In genomic region chr6:3122823-3123182, GRCh38 we compare ENCODE assay signal across 16 cellular contexts. TPM values are rescaled to one million over a fixed set of nuclear protein-coding genes. Genes with fewer than 3 reads are reported as not detected.
DNase-seq lines count a peak whose midpoint lies in the region; ATAC-seq, FAIRE-seq and TF ChIP-seq lines count a peak whose summit lies in the region.
"Had no signal": no experiment of that assay in that cellular context is flagged by ENCODE, and none has a peak within 500 bp of the region (broad histone marks: within the 10 kb centered on the region; RNA-seq: fewer than 3 reads in every experiment).

No MANE protein-coding gene starts in this region.

- H3K9ac ChIP-seq in H9 (ENCODE audit: extremely low read depth, insufficient read length, low read length) (no peak overlapping the region), H1 (replicated peaks in 1 of 4; ENCODE audit: extremely low read depth in 1 of 4, low read depth in 3 of 4, low read length in 3 of 4) (no peak overlapping the region), mesendoderm (ENCODE audit: low read length) (no peak overlapping the region)
- H3K9ac ChIP-seq: BLaER1 treated with 17β-estradiol and CSF1 and Interleukin-3, amounts not matched to agents 10 nM and 100 nM had no signal

- H3K18ac ChIP-seq in H9 (ENCODE audit: insufficient read length, low read depth, low read length), result no peak overlapping the region
- H3K18ac ChIP-seq in H1 (ENCODE audit: extremely low read depth, low read length), result no peak overlapping the region
- no peak overlapping the region for H3K18ac ChIP-seq in mesendoderm (ENCODE audit: low read length)

- CTCF ChIA-PET in H1 (lab: Charles Lee; ENCODE audit: partially characterized antibody), result interaction anchor here (0.5 to 5.3 kb wide), 21 partner anchors 15 to 652 kb away, joined by 3 to 29 read pairs (median 3); no protein-coding TSS in a partner anchor

- H3K79me2 ChIP-seq in H9 (ENCODE audit: insufficient read depth, low read length), result no peaks in the 10 kb centered on the region; the same call in 1 of the 2 replicates
- H3K79me2 ChIP-seq in H1 (ENCODE audit: control insufficient read depth in 1 of 2, insufficient read depth in 2 of 2, low read length in 2 of 2), result peaks cover 0 to 8% of the 10 kb centered on the region in 2 experiments; a peak in 2 of 4 replicates
- peaks cover 4% of the 10 kb centered on the region for H3K79me2 ChIP-seq in mesendoderm (ENCODE audit: control insufficient read depth, insufficient read depth, low read length)

- FAIRE-seq in H1 (lab: Jason Lieb, UNC), result no peak
- FAIRE-seq: G401.6, GM12891 had no signal

- intact Hi-C loops in spleen (cut with DNase I; ENCODE audit: low total_unique reads), result no loop called here

- no peaks in the 10 kb centered on the region for H3K27me3 Mint-ChIP-seq in H9 (ENCODE audit: low read depth)
- H3K27me3 Mint-ChIP-seq: B cell had no signal

- H3K9me3 ChIP-seq in H9 (ENCODE audit: control insufficient read depth, low read depth, low read length), result no peaks in the 10 kb centered on the region
- no peaks in the 10 kb centered on the region for H3K9me3 ChIP-seq in H1 (ENCODE audit: insufficient read depth in 2 of 2, low read depth in 1 of 2, low read length in 1 of 2)
- no peaks in the 10 kb centered on the region for H3K9me3 ChIP-seq in spleen
- H3K9me3 ChIP-seq: BLaER1 treated with 17β-estradiol and CSF1 and Interleukin-3, amounts not matched to agents 10 nM and 100 nM; HAP-1 had no signal

- H3K4me1 ChIP-seq in H9 (ENCODE audit: insufficient read depth, low read length) (no peaks in the 10 kb centered on the region), H1 (replicated peaks in 1 of 4; ENCODE audit: control insufficient read depth in 3 of 4, insufficient read depth in 4 of 4, low read length in 3 of 4) (peaks cover 0 to 7% (median 1%) of the 10 kb centered on the region in 4 experiments; a peak in 4 of 7 replicates), mesendoderm (ENCODE audit: control insufficient read depth, low read depth, low read length) (no peaks in the 10 kb centered on the region), spleen (peaks cover 3 to 33% (median 15%) of the 10 kb centered on the region in 6 donors)

- peaks cover 4 to 26% (median 6%) of the 10 kb centered on the region in 3 experiments; a peak in 6 of 7 replicates for H3K36me3 Mint-ChIP-seq in H9 (ENCODE audit: insufficient read depth in 1 of 3, low read depth in 3 of 3)
- H3K36me3 Mint-ChIP-seq: CD8-positive, alpha-beta T cell had no signal

- H3K4me1 Mint-ChIP-seq in H9, result peaks cover 9 to 14% of the 10 kb centered on the region in 2 experiments

- POLR2A ChIA-PET in H1 (lab: Charles Lee; ENCODE audit: partially characterized antibody), result interaction anchor here (1.5 kb wide), 1 partner anchor 20 kb away, joined by 4 read pairs; no protein-coding TSS in a partner anchor

- no peak overlapping the region for H3K4me2 ChIP-seq in H9 (ENCODE audit: insufficient read depth, insufficient read length, low read length)
- H3K4me2 ChIP-seq in H1 (ENCODE audit: insufficient read depth in 1 of 2, low read depth in 2 of 2, low read length in 2 of 2), result no peak overlapping the region
- H3K4me2 ChIP-seq in mesendoderm (ENCODE audit: low read length), result no peak overlapping the region
- H3K4me2 ChIP-seq: BLaER1 treated with 17β-estradiol and CSF1 and Interleukin-3, amounts not matched to agents 10 nM and 100 nM had no signal

- peaks cover 0 to 4% (median 2%) of the 10 kb centered on the region in 4 experiments; a peak in 2 of 8 replicates for H3K36me3 ChIP-seq in H1 (ENCODE audit: control insufficient read depth in 2 of 4, insufficient read depth in 4 of 4, low read length in 3 of 4)
- H3K36me3 ChIP-seq in mesendoderm (ENCODE audit: control insufficient read depth, insufficient read depth, low read length), result no peaks in the 10 kb centered on the region
- H3K36me3 ChIP-seq in spleen, result no peaks in the 10 kb centered on the region
- H3K36me3 ChIP-seq: BLaER1 treated with 17β-estradiol and CSF1 and Interleukin-3, amounts not matched to agents 10 nM and 100 nM; HAP-1 had no signal

- no CpG with 5 or more reads among the region's 9 CpGs for WGBS in H9 (ENCODE audit: extremely low coverage, insufficient read length, low lambda C conversion rate)
- WGBS in H1 (ENCODE audit: extremely low coverage in 1 of 2, insufficient coverage in 1 of 2, insufficient read length in 1 of 2, insufficient replicate concordance in 2 of 2, low coverage in 1 of 2, low lambda C conversion rate in 2 of 2, missing lambda C conversion rate in 1 of 2), 2 experiments, result 97% methylated on average over 9 of the region's 9 CpGs; no CpG with 5 or more reads in 1 of the 2 experiments
- WGBS in mesendoderm (ENCODE audit: extremely low coverage, insufficient coverage, low lambda C conversion rate), result no CpG with 5 or more reads among the region's 9 CpGs
- 90 to 97% (median 94%) methylated on average over 9 of the region's 9 CpGs for WGBS in spleen, 5 donors

- TF ChIP-seq POLR2A in H1 (IDR thresholded peaks at IDR 0.05; ENCODE audit: control extremely low read depth in 1 of 2, low read depth in 2 of 2, low read length in 2 of 2) (no peak), spleen (IDR thresholded peaks at IDR 0.05) (no peak)

- TF ChIP-seq EP300 in H1 (IDR thresholded peaks at IDR 0.05; ENCODE audit: borderline replicate concordance in 1 of 2, low read depth in 2 of 2, low read length in 2 of 2), result no peak

- H3K4ac ChIP-seq in H9 (ENCODE audit: low read depth, low read length) (no peak overlapping the region), H1 (replicated peaks; ENCODE audit: insufficient read length, low read depth, low read length) (no peak overlapping the region), mesendoderm (ENCODE audit: low read depth, low read length) (no peak overlapping the region)

- no peak overlapping the region for H4K91ac ChIP-seq in H9 (ENCODE audit: insufficient read length, low read depth, low read length)
- H4K91ac ChIP-seq in H1 (replicated peaks; ENCODE audit: insufficient read length, low read length), result peak overlapping the region; percentile 58

- no peak for DNase-seq in H9
- no peak for DNase-seq in H1 (ENCODE audit: low read depth in 1 of 2, low spot score in 2 of 2)
- no peak for DNase-seq in mesendoderm
- peak; percentile 46 for DNase-seq in spleen
- no peak for DNase-seq in DMS153 (lab: John Stamatoyannopoulos, UW)
- DNase-seq: 8988T; Calu3; CD8-positive, alpha-beta T cell; GOT3 had no signal

- no peaks in the 10 kb centered on the region for H3K79me1 ChIP-seq in H9 (ENCODE audit: insufficient read depth, low read depth, low read length, poor library complexity, severe bottlenecking)
- H3K79me1 ChIP-seq in H1 (ENCODE audit: low read depth, low read length), result no peaks in the 10 kb centered on the region
- peaks cover 4% of the 10 kb centered on the region for H3K79me1 ChIP-seq in mesendoderm (ENCODE audit: low read length)

- H3K4me3 Mint-ChIP-seq in H9, result no peak overlapping the region; a peak in 1 of 5 replicates
- H3K4me3 Mint-ChIP-seq: B cell; CD8-positive, alpha-beta T cell had no signal

- TF ChIP-seq RAD21 in H1 (IDR thresholded peaks at IDR 0.05 in 1 of 2, conservative IDR thresholded peaks at IDR 0.05 in 1 of 2; ENCODE audit: low read depth in 2 of 2, low read length in 2 of 2), result no peak

- no peak overlapping the region for H4K8ac ChIP-seq in H9 (replicated peaks; ENCODE audit: insufficient read length, low read depth, low read length)
- no peak overlapping the region for H4K8ac ChIP-seq in H1 (ENCODE audit: extremely low read depth, insufficient read depth, low read length)
- no peak overlapping the region for H4K8ac ChIP-seq in mesendoderm (ENCODE audit: low read depth, low read length)

- no peaks in the 10 kb centered on the region for H3K27me3 ChIP-seq in H9 (ENCODE audit: insufficient read depth, low read length)
- no peaks in the 10 kb centered on the region for H3K27me3 ChIP-seq in H1 (replicated peaks in 1 of 4; ENCODE audit: control insufficient read depth in 3 of 4, extremely low read depth in 1 of 4, insufficient read depth in 3 of 4, low read length in 3 of 4)
- H3K27me3 ChIP-seq in mesendoderm (ENCODE audit: insufficient read depth, low read length, poor library complexity), result no peaks in the 10 kb centered on the region
- H3K27me3 ChIP-seq in spleen (replicated peaks in 1 of 7), result no peaks in the 10 kb centered on the region
- H3K27me3 ChIP-seq: BLaER1 treated with 17β-estradiol and CSF1 and Interleukin-3, amounts not matched to agents 10 nM and 100 nM had no signal

- H3K14ac ChIP-seq in H9 (ENCODE audit: insufficient read depth, low read length) (no peak overlapping the region; the same call in 1 of the 2 replicates), H1 (ENCODE audit: insufficient read length) (no peak overlapping the region)

- peak overlapping the region in 1 of 3 experiments; percentile 44; a peak in 1 of 7 replicates for H3K27ac Mint-ChIP-seq in H9
- H3K27ac Mint-ChIP-seq: B cell; CD8-positive, alpha-beta T cell had no signal

- H3K56ac ChIP-seq in H9 (ENCODE audit: insufficient read length, low read depth, low read length), result no peak overlapping the region
- H3K56ac ChIP-seq in H1 (replicated peaks; ENCODE audit: insufficient read length, low read depth, low read length), result no peak overlapping the region
- H3K56ac ChIP-seq in mesendoderm (ENCODE audit: low read length), result no peak overlapping the region

- H2BK5ac ChIP-seq in H9 (ENCODE audit: insufficient read length, low read length), result no peak overlapping the region
- no peak overlapping the region for H2BK5ac ChIP-seq in H1 (ENCODE audit: low read depth, low read length)
- H2BK5ac ChIP-seq in mesendoderm (ENCODE audit: low read length), result no peak overlapping the region

- no peak overlapping the region for H4K5ac ChIP-seq in H9 (ENCODE audit: insufficient read length, low read depth, low read length)
- H4K5ac ChIP-seq in H1 (ENCODE audit: insufficient read length, low read depth, low read length), result no peak overlapping the region
- H4K5ac ChIP-seq in mesendoderm (ENCODE audit: low read length), result no peak overlapping the region

- H3K23me2 ChIP-seq in H9 (ENCODE audit: insufficient read length, low read depth, low read length, poor library complexity, severe bottlenecking), result no peaks in the 10 kb centered on the region
- H3K23me2 ChIP-seq in H1 (ENCODE audit: low read depth, low read length), result peaks cover 2% of the 10 kb centered on the region; the same call in 1 of the 2 replicates

- no peak overlapping the region for H3K4me3 ChIP-seq in H1 (ENCODE audit: extremely low read depth in 1 of 4, insufficient read depth in 2 of 4, low read depth in 3 of 4, low read length in 4 of 4)
- H3K4me3 ChIP-seq in mesendoderm (ENCODE audit: low read length), result no peak overlapping the region
- H3K4me3 ChIP-seq in spleen, result no peak overlapping the region
- H3K4me3 ChIP-seq: BLaER1 treated with 17β-estradiol and CSF1 and Interleukin-3, amounts not matched to agents 10 nM and 100 nM; HAP-1 had no signal

- H2BK12ac ChIP-seq in H9 (ENCODE audit: insufficient read length, low read depth, low read length), result no peak overlapping the region
- H2BK12ac ChIP-seq in H1 (ENCODE audit: low read depth, low read length), result peak overlapping the region; percentile 51; the same call in 1 of the 2 replicates

- H2AFZ ChIP-seq in H9 (ENCODE audit: low read length) (no peak overlapping the region), H1 (ENCODE audit: low read length) (no peak overlapping the region)

- H3K23ac ChIP-seq in H9 (ENCODE audit: insufficient read length, low read depth, low read length) (no peak overlapping the region), H1 (ENCODE audit: insufficient read length) (no peak overlapping the region), mesendoderm (ENCODE audit: low read length) (peak overlapping the region; percentile 75)

- H2BK20ac ChIP-seq in H9 (ENCODE audit: low read depth, low read length, poor library complexity, severe bottlenecking) (no peak overlapping the region), H1 (ENCODE audit: low read length) (no peak overlapping the region)

- no peak overlapping the region for H3T11ph ChIP-seq in H9 (ENCODE audit: low read length)

- ATAC-seq in GM21529 (IDR thresholded peaks at IDR 0.05; ENCODE audit: unreplicated experiment) (no peak), GM18867 (IDR thresholded peaks at IDR 0.05; ENCODE audit: unreplicated experiment) (no peak)
- ATAC-seq: CD8-positive, alpha-beta T cell had no signal

- no peak overlapping the region for H2AK5ac ChIP-seq in H9 (ENCODE audit: insufficient read length, low read length)
- H2AK5ac ChIP-seq in H1 (ENCODE audit: low read depth, low read length), result peak overlapping the region; percentile 61; the same call in 1 of the 2 replicates
- no peak overlapping the region for H2AK5ac ChIP-seq in mesendoderm (ENCODE audit: low read length)

- peak overlapping the region; percentile 55 for H3K27ac ChIP-seq in H9 (ENCODE audit: insufficient read length, low read depth, low read length)
- no peak overlapping the region for H3K27ac ChIP-seq in H1 (ENCODE audit: low read depth, low read length)
- H3K27ac ChIP-seq in mesendoderm (ENCODE audit: low read depth, low read length), result no peak overlapping the region
- H3K27ac ChIP-seq in spleen, result no peak overlapping the region
- H3K27ac ChIP-seq: BLaER1 treated with 17β-estradiol and CSF1 and Interleukin-3, amounts not matched to agents 10 nM and 100 nM had no signal

- H2BK120ac ChIP-seq in H9 (ENCODE audit: low read depth, low read length, poor library complexity, severe bottlenecking), result no peak overlapping the region
- H2BK120ac ChIP-seq in H1 (replicated peaks; ENCODE audit: low read depth, low read length), result no peak overlapping the region
- no peak overlapping the region for H2BK120ac ChIP-seq in mesendoderm (ENCODE audit: low read depth, low read length)

- TF ChIP-seq CTCF in H9 (conservative IDR thresholded peaks at IDR 0.05), result no peak
- no peak for TF ChIP-seq CTCF in H1 (IDR thresholded peaks at IDR 0.05; ENCODE audit: control extremely low read depth in 1 of 3, insufficient read depth in 1 of 3, low read depth in 1 of 3, low read length in 3 of 3)
- TF ChIP-seq CTCF in spleen (IDR thresholded peaks at IDR 0.05 in 8 of 11, conservative IDR thresholded peaks at IDR 0.05 in 3 of 11), result no peak

- no peak overlapping the region for H2BK15ac ChIP-seq in H9 (ENCODE audit: low read depth, low read length)
- no peak overlapping the region for H2BK15ac ChIP-seq in H1 (ENCODE audit: low read length)
- no peak overlapping the region for H2BK15ac ChIP-seq in mesendoderm (replicated peaks; ENCODE audit: low read depth)

- H4K20me1 ChIP-seq in H9 (ENCODE audit: control insufficient read depth, insufficient read depth, insufficient read length), result no peaks in the 10 kb centered on the region
- peaks cover 0 to 2% of the 10 kb centered on the region in 2 experiments for H4K20me1 ChIP-seq in H1 (replicated peaks in 1 of 2; ENCODE audit: control insufficient read depth in 1 of 2, insufficient read depth in 2 of 2, low read length in 2 of 2)
- H4K20me1 ChIP-seq: BLaER1 treated with 17β-estradiol and CSF1 and Interleukin-3, amounts not matched to agents 10 nM and 100 nM had no signal

- H3K9me3 Mint-ChIP-seq in H9, result no peaks in the 10 kb centered on the region
- H3K9me3 Mint-ChIP-seq: CD8-positive, alpha-beta T cell had no signal

RNA-seq across cellular contexts. Expression of gene BPHL, which starts 4.3 kb away (rescaled TPM):
- total RNA-seq in H9 (2021) (48.7 and 50.2 TPM in 2 replicates), spleen (10 to 100 TPM in 2 of 7 donors, 1 to 10 TPM in 5; 6.6 to 11.3 (median 9.2) TPM)
- total RNA-seq in H1 (2021; fragmentation: NEBNext Ultra II Directional; extraction: Animal tissue kit (Norgen Biotek cat#: 25700)), result 36.4 and 36.6 TPM in 2 replicates
- polyA plus RNA-seq in H1 (2011; rRNA removed) (21.8 and 24.4 TPM in 2 replicates), spleen (10 to 100 TPM in 2 of 3 donors, 1 to 10 TPM in 1; 8.7 to 11.0 (median 10.8) TPM)
- polyA plus RNA-seq in H1 (2011; cell fraction: cytosol; rRNA removed), result 30.2 TPM
- polyA plus RNA-seq in H1 (2011; cell fraction: nucleus; rRNA removed), result 25.8 TPM
- 38.7 to 44.5 TPM (median 39.5 TPM) in 4 replicates for polyA plus RNA-seq in H1 (2012, experiment 1 of 2)
- 19.9 TPM for polyA plus RNA-seq in H1 (2012, experiment 2 of 2)
- 38.8 TPM for polyA plus RNA-seq in H1 (2013, experiment 1 of 2)
- 35.0 TPM for polyA plus RNA-seq in H1 (2013, experiment 2 of 2)
- polyA minus RNA-seq in H1 (2011; rRNA and poly(A)+ RNA removed), result 17.2 and 21.9 TPM in 2 replicates
- 14.6 TPM for polyA minus RNA-seq in H1 (2011; cell fraction: cytosol; rRNA and poly(A)+ RNA removed)
- 29.6 TPM for polyA minus RNA-seq in H1 (2011; cell fraction: nucleus; rRNA and poly(A)+ RNA removed)
- polyA plus RNA-seq in mesendoderm (2013, experiment 1 of 2), result 22.4 TPM
- polyA plus RNA-seq in mesendoderm (2013, experiment 2 of 2), result 20.9 TPM

RNA-seq across cellular contexts. Expression of gene TUBB2A, which starts 34.5 kb away (rescaled TPM):
- total RNA-seq in H9 (2021) (258 and 268 TPM in 2 replicates), spleen (10 to 100 TPM in 3 of 7 donors, 1 to 10 TPM in 4; 4.3 to 13.7 (median 6.7) TPM)
- total RNA-seq in H1 (2021; fragmentation: NEBNext Ultra II Directional; extraction: Animal tissue kit (Norgen Biotek cat#: 25700)), result 330 and 349 TPM in 2 replicates
- polyA plus RNA-seq in H1 (2011; rRNA removed) (315 and 408 TPM in 2 replicates), spleen (1 to 10 TPM; 4.8 to 9.1 (median 7.5) TPM)
- polyA plus RNA-seq in H1 (2011; cell fraction: cytosol; rRNA removed), result 319 TPM
- polyA plus RNA-seq in H1 (2011; cell fraction: nucleus; rRNA removed), result 327 TPM
- polyA plus RNA-seq in H1 (2012, experiment 1 of 2), result 269 to 376 TPM (median 351 TPM) in 4 replicates
- polyA plus RNA-seq in H1 (2012, experiment 2 of 2), result 288 TPM
- 294 TPM for polyA plus RNA-seq in H1 (2013, experiment 1 of 2)
- 283 TPM for polyA plus RNA-seq in H1 (2013, experiment 2 of 2)
- 135 and 152 TPM in 2 replicates for polyA minus RNA-seq in H1 (2011; rRNA and poly(A)+ RNA removed)
- 270 TPM for polyA minus RNA-seq in H1 (2011; cell fraction: cytosol; rRNA and poly(A)+ RNA removed)
- 83.7 TPM for polyA minus RNA-seq in H1 (2011; cell fraction: nucleus; rRNA and poly(A)+ RNA removed)
- polyA plus RNA-seq in mesendoderm (2013, experiment 1 of 2), result 956 TPM
- 989 TPM for polyA plus RNA-seq in mesendoderm (2013, experiment 2 of 2)

RNA-seq across cellular contexts. Expression of gene RIPK1, which starts 54.5 kb away (rescaled TPM):
- 24.6 and 25.1 TPM in 2 replicates for total RNA-seq in H9 (2021)
- total RNA-seq in H1 (2021; fragmentation: NEBNext Ultra II Directional; extraction: Animal tissue kit (Norgen Biotek cat#: 25700)), result 20.7 and 22.9 TPM in 2 replicates
- polyA plus RNA-seq in H1 (2011; rRNA removed), result 5.5 and 5.9 TPM in 2 replicates
- polyA plus RNA-seq in H1 (2011; cell fraction: cytosol; rRNA removed), result 9.7 TPM
- polyA plus RNA-seq in H1 (2011; cell fraction: nucleus; rRNA removed), result 8.1 TPM
- 9.6 to 15.1 TPM (median 12.2 TPM) in 4 replicates for polyA plus RNA-seq in H1 (2012, experiment 1 of 2)
- 1.5 TPM for polyA plus RNA-seq in H1 (2012, experiment 2 of 2)
- 11.9 TPM for polyA plus RNA-seq in H1 (2013, experiment 1 of 2)
- 12.2 TPM for polyA plus RNA-seq in H1 (2013, experiment 2 of 2)
- 12.2 and 18.1 TPM in 2 replicates for polyA minus RNA-seq in H1 (2011; rRNA and poly(A)+ RNA removed)
- 6.1 TPM for polyA minus RNA-seq in H1 (2011; cell fraction: cytosol; rRNA and poly(A)+ RNA removed)
- polyA minus RNA-seq in H1 (2011; cell fraction: nucleus; rRNA and poly(A)+ RNA removed), result 6.8 TPM
- polyA plus RNA-seq in mesendoderm (2013, experiment 1 of 2), result 18.8 TPM
- polyA plus RNA-seq in mesendoderm (2013, experiment 2 of 2), result 19.8 TPM
- 10 to 100 TPM; 24.7 to 37.1 (median 29.8) TPM for total RNA-seq in spleen
- 10 to 100 TPM in 2 of 3 donors, 1 to 10 TPM in 1; 8.7 to 14.5 (median 11.5) TPM for polyA plus RNA-seq in spleen

Comparison
In these comparisons a context has a peak if more than half of its experiments do, and no peak if none do; other contexts are left out.
1. RNA of gene TUBB2A, which starts 34.5 kb away (total RNA-seq): 330 to 349 TPM in H1 and 258 to 268 TPM in H9; 4.3 to 13.7 TPM in spleen; every median in the first group is over 10 times any median in the second.